ENCODE assay signal across 15 cellular contexts in the genomic region with DNA sequence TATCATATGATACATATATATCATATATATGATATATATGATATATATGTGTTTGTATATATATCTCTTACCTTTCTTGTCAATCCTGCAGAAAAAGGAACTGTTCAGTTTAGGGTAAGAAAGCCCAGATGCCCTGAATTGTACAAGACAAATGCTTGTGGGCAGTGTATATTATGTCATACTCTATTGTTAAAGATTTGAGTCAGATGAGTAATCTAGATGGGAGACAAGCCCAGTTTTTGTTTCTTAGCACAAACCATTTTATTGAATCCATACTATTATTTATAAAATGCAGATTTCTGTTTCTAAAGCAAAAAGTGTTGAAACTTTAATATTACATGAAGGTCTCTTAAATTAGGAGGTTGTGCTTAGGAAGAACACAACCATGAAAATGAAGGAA.
A peak's percentile ranks its signal among the peaks of the same experiment; 100 is the strongest.
DNase-seq lines count a peak whose midpoint lies in the region; ATAC-seq and TF ChIP-seq lines count a peak whose summit lies in the region.
"Had no signal": no experiment of that assay in that cellular context is flagged by ENCODE, and none has a peak within 500 bp of the region (broad histone marks: within the 10 kb centered on the region; RNA-seq: fewer than 3 reads in every experiment).

No MANE protein-coding gene starts in this region.

- H3K4me3 Mint-ChIP-seq in stimulated activated naive B cell treated with anti-CD40 and anti-IgM and Interleukin-4, amounts not matched to agents 10 μg/mL and 1 μg/mL and 100 μg/mL, for 72 hours = no peak overlapping the region
- H3K4me3 Mint-ChIP-seq: T-helper 17 cell had no signal

- H3K36me3 ChIP-seq in RWPE2 (ENCODE audit: low read depth) = peaks cover 37% of the 10 kb centered on the region

- no peak for TF ChIP-seq CTCF in RWPE2 (IDR thresholded peaks at IDR 0.05; ENCODE audit: poor library complexity, severe bottlenecking)

- no peaks in the 10 kb centered on the region for H3K27me3 Mint-ChIP-seq in stimulated activated naive B cell treated with anti-CD40 and anti-IgM and Interleukin-4, amounts not matched to agents 10 μg/mL and 1 μg/mL and 100 μg/mL, for 72 hours
- H3K27me3 Mint-ChIP-seq: T-helper 17 cell had no signal

- no peaks in the 10 kb centered on the region for H3K9me3 ChIP-seq in RWPE2 (ENCODE audit: severe bottlenecking)
- H3K9me3 ChIP-seq: A549, testis had no signal

- no peaks in the 10 kb centered on the region for H3K4me1 Mint-ChIP-seq in stimulated activated naive B cell treated with anti-CD40 and anti-IgM and Interleukin-4, amounts not matched to agents 10 μg/mL and 1 μg/mL and 100 μg/mL, for 72 hours
- H3K4me1 Mint-ChIP-seq: T-helper 17 cell had no signal

- H3K4me3 ChIP-seq in RWPE2 (ENCODE audit: severe bottlenecking) = no peak overlapping the region
- H3K4me3 ChIP-seq: A549, testis had no signal

- DNase-seq in A172 (ENCODE audit: low spot score) = peak; percentile 49
- peak; percentile 50 for DNase-seq in HCEC 1CT
- no peak for DNase-seq in RWPE2 (ENCODE audit: low spot score)
- DNase-seq in fibroblast of peridontal ligament (ENCODE audit: extremely low read depth) = peak; percentile 90
- no peak for DNase-seq in stimulated activated naive B cell treated with anti-CD40 and anti-IgM and Interleukin-4, amounts not matched to agents 10 μg/mL and 1 μg/mL and 100 μg/mL, for 72 hours
- DNase-seq in UCSD-AML1 (lab: John Stamatoyannopoulos, UW; ENCODE audit: unreplicated experiment) = no peak
- no peak for DNase-seq in NCI-H748 (lab: John Stamatoyannopoulos, UW; ENCODE audit: unreplicated experiment)
- DNase-seq: activated CD8-positive, alpha-beta memory T cell treated with anti-CD3 and anti-CD28 coated beads for 24 hours; activated naive CD4-positive, alpha-beta T cell treated with anti-CD3 and anti-CD28 coated beads, Interleukin-2, amount 50 U/mL, for 16 hours; KG1; T-helper 17 cell had no signal

- H3K9me3 Mint-ChIP-seq in stimulated activated naive B cell treated with anti-CD40 and anti-IgM and Interleukin-4, amounts not matched to agents 10 μg/mL and 1 μg/mL and 100 μg/mL, for 72 hours = no peaks in the 10 kb centered on the region

- H3K36me3 Mint-ChIP-seq in stimulated activated naive B cell treated with anti-CD40 and anti-IgM and Interleukin-4, amounts not matched to agents 10 μg/mL and 1 μg/mL and 100 μg/mL, for 72 hours = peaks cover 27 to 28% of the 10 kb centered on the region in 2 donors

- no peaks in the 10 kb centered on the region for H3K27me3 ChIP-seq in RWPE2 (ENCODE audit: insufficient read depth, poor library complexity, severe bottlenecking)
- H3K27me3 ChIP-seq: testis had no signal

- H3K27ac Mint-ChIP-seq in stimulated activated naive B cell treated with anti-CD40 and anti-IgM and Interleukin-4, amounts not matched to agents 10 μg/mL and 1 μg/mL and 100 μg/mL, for 72 hours = no peak overlapping the region
- H3K27ac Mint-ChIP-seq: T-helper 17 cell had no signal

- no peak overlapping the region for H3K27ac ChIP-seq in RWPE2 (ENCODE audit: poor library complexity, severe bottlenecking)
- H3K27ac ChIP-seq: A549, testis had no signal

- peaks cover 3% of the 10 kb centered on the region for H3K4me1 ChIP-seq in RWPE2 (ENCODE audit: insufficient read depth, poor library complexity, severe bottlenecking)
- H3K4me1 ChIP-seq: testis had no signal

- ATAC-seq in RWPE2 (ENCODE audit: low read depth) (peak; percentile 73), HG02840 (IDR thresholded peaks at IDR 0.05; ENCODE audit: low FRiP score, unreplicated experiment) (no peak)
- no peak for ATAC-seq in stimulated activated naive B cell treated with anti-CD40 and anti-IgM and Interleukin-4, amounts not matched to agents 10 μg/mL and 1 μg/mL and 100 μg/mL, for 72 hours (replicated peaks)
- ATAC-seq: A549, sciatic nerve, T-helper 17 cell had no signal

Comparison
In these comparisons a context has a peak if more than half of its experiments do, and no peak if none do; other contexts are left out.
1. DNase-seq: peak in A172 (single experiment), HCEC 1CT (single experiment) and fibroblast of peridontal ligament (single experiment); none in RWPE2 (single experiment), stimulated activated naive B cell treated with anti-CD40 and anti-IgM and Interleukin-4, amounts not matched to agents 10 μg/mL and 1 μg/mL and 100 μg/mL, for 72 hours (single experiment), UCSD-AML1 (single experiment) and NCI-H748 (single experiment).